28 cellular contexts compared by ENCODE assay signal in the genomic region with DNA sequence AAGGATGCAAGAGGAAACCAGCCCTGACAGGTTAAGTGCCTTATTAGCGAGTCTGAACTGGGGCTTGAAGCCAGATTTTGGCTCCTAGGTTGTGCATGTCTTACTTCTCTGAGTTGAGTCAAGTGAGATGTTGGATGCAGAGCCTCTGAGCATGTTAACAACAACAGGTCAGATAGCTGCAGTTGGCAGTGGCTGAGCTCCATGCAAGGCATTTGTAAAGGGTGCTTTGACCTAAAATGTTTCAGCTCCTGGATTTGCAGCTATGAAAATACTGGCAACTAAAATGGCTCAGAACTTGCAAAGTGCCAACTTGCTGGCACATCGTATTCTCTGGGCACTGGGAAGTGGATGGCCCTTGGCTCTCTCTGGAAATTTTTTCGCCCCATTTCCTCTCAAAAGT. TPM values are rescaled to one million over a fixed set of nuclear protein-coding genes. Genes with fewer than 3 reads are reported as not detected.
DNase-seq lines count a peak whose midpoint lies in the region; ATAC-seq and TF ChIP-seq lines count a peak whose summit lies in the region.
"Had no signal": no experiment of that assay in that cellular context is flagged by ENCODE, and none has a peak within 500 bp of the region (broad histone marks: within the 10 kb centered on the region; RNA-seq: fewer than 3 reads in every experiment).

No MANE protein-coding gene starts in this region.

- ATAC-seq in Right ventricle myocardium inferior (peak; percentile 53), HG03175 (IDR thresholded peaks at IDR 0.05; ENCODE audit: unreplicated experiment) (no peak)
- ATAC-seq: A549; activated CD8-positive, alpha-beta memory T cell treated with anti-CD3 and anti-CD28 coated beads, Interleukin-2, amount 10 ng/mL, durations not matched to agents 7 days and 5 days; GM12878; lower lobe of right lung; stimulated activated memory B cell treated with anti-CD40 and anti-IgM and Interleukin-4, amounts not matched to agents 10 μg/mL and 1 μg/mL and 100 μg/mL, for 72 hours had no signal

- TF ChIP-seq POLR2A in thyroid gland (IDR thresholded peaks at IDR 0.05), result no peak

- 57 to 60% methylated on average over 3 of the region's 3 CpGs for WGBS in thyroid gland, 2 donors

- TF ChIP-seq CTCF in thyroid gland (IDR thresholded peaks at IDR 0.05), result no peak

- intact Hi-C loops in Right ventricle myocardium inferior (cut with DNase I), result no loop called here
- intact Hi-C loops in cardiac septum (cut with DNase I), result no loop called here
- intact Hi-C loops in thyroid gland (cut with DNase I), result no loop called here

- H3K36me3 ChIP-seq in thyroid gland, result no peaks in the 10 kb centered on the region
- H3K36me3 ChIP-seq: lower lobe of right lung, prostate gland, uterus had no signal

- H3K4me1 ChIP-seq in thyroid gland, result no peaks in the 10 kb centered on the region
- H3K4me1 ChIP-seq: A549, prostate gland, testis, uterus had no signal

- in situ Hi-C loops in ACHN (cut with HindIII; ENCODE audit: low pct_ligation_motif_present, low pct_unique_long_range_greater_than_20kb, low sequenced_read_pairs), result no loop called here

- H3K27ac ChIP-seq in thyroid gland, result no peak overlapping the region
- H3K27ac ChIP-seq: A549, KMS-11, lower lobe of right lung, prostate gland, testis, uterus, VCaP had no signal

- DNase-seq in Right ventricle myocardium inferior (ENCODE audit: missing footprints), result no peak
- no peak for DNase-seq in cardiac septum (ENCODE audit: low spot score)
- DNase-seq in globus pallidus (ENCODE audit: low spot score), result peak; percentile 55
- DNase-seq in medulla oblongata (ENCODE audit: extremely low spot score), result peak; percentile 66
- peak; percentile 6 to 9 for DNase-seq in thyroid gland
- DNase-seq in ACHN, result no peak
- DNase-seq in NCI-H187 treated with DMSO at 0.1 percent for 48 hours (lab: John Stamatoyannopoulos, UW), result no peak
- DNase-seq: activated CD4-positive, alpha-beta T cell treated with anti-CD3 and anti-CD28 coated beads, Interleukin-2, amount 50 U/mL, for 1 hour; activated CD8-positive, alpha-beta memory T cell treated with anti-CD3 and anti-CD28 coated beads, Interleukin-2, amount 10 ng/mL, durations not matched to agents 7 days and 5 days; activated naive CD4-positive, alpha-beta T cell treated with anti-CD3 and anti-CD28 coated beads, Interleukin-2, amount 10 ng/mL, durations not matched to agents 7 days and 5 days; amniotic stem cell; Caco-2; lower lobe of right lung; NCI-H146; NCI-H2171 treated with DMSO at 0.1 percent for 48 hours; RPMI8226; stimulated activated CD4-positive, alpha-beta T cell treated with anti-CD3 and anti-CD28 coated beads, Interleukin-4, amount 100 ng/mL, for 1 hour; testis; uterus had no signal

- H3K27me3 ChIP-seq in thyroid gland, result no peaks in the 10 kb centered on the region
- H3K27me3 ChIP-seq: testis, uterus had no signal

- no peaks in the 10 kb centered on the region for H3K9me3 ChIP-seq in thyroid gland
- H3K9me3 ChIP-seq: A549, Caco-2, lower lobe of right lung, prostate gland, testis, uterus had no signal

- H3K4me3 ChIP-seq in thyroid gland (replicated peaks in 1 of 3), result no peak overlapping the region
- H3K4me3 ChIP-seq: A549, GM12878, lower lobe of right lung, prostate gland, testis, uterus had no signal

RNA-seq across cellular contexts. Expression of gene CSRP3, which starts 16.4 kb away (rescaled TPM):
- total RNA-seq in Right ventricle myocardium inferior (1,720 TPM), cardiac septum (2,895 TPM), thyroid gland (not detected)
- total RNA-seq: activated CD8-positive, alpha-beta memory T cell treated with anti-CD3 and anti-CD28 coated beads, Interleukin-2, amount 10 ng/mL, durations not matched to agents 7 days and 5 days; Caco-2; dermis microvascular lymphatic vessel endothelial cell; GM12878; H7; lower lobe of right lung; testis; uterus had no signal

RNA-seq across cellular contexts. Expression of gene E2F8, which starts 22.5 kb away (rescaled TPM):
- total RNA-seq in Right ventricle myocardium inferior (1.7 TPM), cardiac septum (4.5 TPM), thyroid gland (not detected)

Comparison
In these comparisons a context has a peak if more than half of its experiments do, and no peak if none do; other contexts are left out.
1. DNase-seq: peak in globus pallidus (single experiment), medulla oblongata (single experiment) and thyroid gland (2 of 2); none in Right ventricle myocardium inferior (single experiment), cardiac septum (single experiment), ACHN (single experiment) and NCI-H187 treated with DMSO at 0.1 percent for 48 hours (single experiment).
2. RNA of gene CSRP3, which starts 16.4 kb away (total RNA-seq): 2,895 TPM in cardiac septum (single experiment) and 1,720 TPM in Right ventricle myocardium inferior (single experiment); not detected in thyroid gland; every median in the first group is over 1,000 times any median in the second.